In genomic region chr7:131753620-131754222, GRCh38 we compare ENCODE assay signal across 11 cellular contexts.
DNase-seq lines count a peak whose midpoint lies in the region; ATAC-seq and TF ChIP-seq lines count a peak whose summit lies in the region.
"Had no signal": no experiment of that assay in that cellular context is flagged by ENCODE, and none has a peak within 500 bp of the region (broad histone marks: within the 10 kb centered on the region; RNA-seq: fewer than 3 reads in every experiment).

No MANE protein-coding gene starts in this region.

- no peak overlapping the region for H3K27ac ChIP-seq in HEK293 (ENCODE audit: extremely low read depth, low read depth, low read length)

- no peak overlapping the region for H3K4me3 Mint-ChIP-seq in glutamatergic neuron (ENCODE audit: unreplicated experiment)
- H3K4me3 Mint-ChIP-seq in activated T-helper 17 cell treated with anti-CD3 and anti-CD28 coated beads, Interleukin-2, amount 50 U/mL, for 72 hours, result no peak overlapping the region
- H3K4me3 Mint-ChIP-seq: dendritic cell treated with granulocyte-macrophage colony-stimulating factor and Interleukin-4, amounts not matched to agents 40 ng/mL and 50 ng/mL, for 4 days had no signal

- peaks cover 5% of the 10 kb centered on the region for H3K27me3 Mint-ChIP-seq in glutamatergic neuron (ENCODE audit: unreplicated experiment)
- H3K27me3 Mint-ChIP-seq in activated T-helper 17 cell treated with anti-CD3 and anti-CD28 coated beads, Interleukin-2, amount 50 U/mL, for 72 hours, result peaks cover 8% of the 10 kb centered on the region

- POLR2A ChIA-PET in HEK293 (lab: Yijun Ruan, JAX), result no interaction called here

- CTCF ChIA-PET in HEK293 (lab: Yijun Ruan, JAX), result interaction anchor here (0.6 to 1.4 kb wide), 13 partner anchors 9 to 461 kb away, joined by 3 to 8 read pairs (median 3); no protein-coding TSS in a partner anchor

- peak; percentile 32 for DNase-seq in COLO829 (ENCODE audit: low spot score)
- DNase-seq in SHP77 treated with DMSO at 0.1 percent for 48 hours (lab: John Stamatoyannopoulos, UW), result peak; percentile 2
- DNase-seq in glutamatergic neuron, result peak; percentile 62
- DNase-seq in AG08396 (ENCODE audit: low spot score), result no peak
- DNase-seq in NCI-H226, result no peak
- DNase-seq: NCI-H1105 had no signal

- H3K9me3 Mint-ChIP-seq in glutamatergic neuron (ENCODE audit: unreplicated experiment), result peaks cover 2% of the 10 kb centered on the region
- no peaks in the 10 kb centered on the region for H3K9me3 Mint-ChIP-seq in activated T-helper 17 cell treated with anti-CD3 and anti-CD28 coated beads, Interleukin-2, amount 50 U/mL, for 72 hours
- H3K9me3 Mint-ChIP-seq: dendritic cell treated with granulocyte-macrophage colony-stimulating factor and Interleukin-4, amounts not matched to agents 40 ng/mL and 50 ng/mL, for 4 days had no signal

- H3K4me1 Mint-ChIP-seq in glutamatergic neuron (ENCODE audit: low read depth, unreplicated experiment), result no peaks in the 10 kb centered on the region
- H3K4me1 Mint-ChIP-seq in activated T-helper 17 cell treated with anti-CD3 and anti-CD28 coated beads, Interleukin-2, amount 50 U/mL, for 72 hours, result no peaks in the 10 kb centered on the region

- H3K27ac Mint-ChIP-seq in glutamatergic neuron (ENCODE audit: unreplicated experiment), result no peak overlapping the region
- H3K27ac Mint-ChIP-seq in activated T-helper 17 cell treated with anti-CD3 and anti-CD28 coated beads, Interleukin-2, amount 50 U/mL, for 72 hours, result no peak overlapping the region
- H3K27ac Mint-ChIP-seq: dendritic cell treated with granulocyte-macrophage colony-stimulating factor and Interleukin-4, amounts not matched to agents 40 ng/mL and 50 ng/mL, for 4 days had no signal

- no peaks in the 10 kb centered on the region for H3K4me1 ChIP-seq in HEK293 (ENCODE audit: control insufficient read depth, insufficient read depth, low read length)

- no peak for ATAC-seq in activated T-helper 17 cell treated with anti-CD3 and anti-CD28 coated beads, Interleukin-2, amount 50 U/mL, for 72 hours (replicated peaks)
- no peak for ATAC-seq in HG02981 (IDR thresholded peaks at IDR 0.05; ENCODE audit: unreplicated experiment)
- ATAC-seq: mucosa of descending colon had no signal

- no peaks in the 10 kb centered on the region for H3K36me3 Mint-ChIP-seq in glutamatergic neuron (ENCODE audit: unreplicated experiment)
- H3K36me3 Mint-ChIP-seq in activated T-helper 17 cell treated with anti-CD3 and anti-CD28 coated beads, Interleukin-2, amount 50 U/mL, for 72 hours (ENCODE audit: low read depth), result no peaks in the 10 kb centered on the region

- H3K9me3 ChIP-seq in HEK293 (ENCODE audit: control insufficient read depth, insufficient read depth, low read depth, low read length), result no peaks in the 10 kb centered on the region
- H3K9me3 ChIP-seq: mucosa of descending colon had no signal

- H3K36me3 ChIP-seq in HEK293 (ENCODE audit: control insufficient read depth in 2 of 2, insufficient read depth in 1 of 2, low read length in 2 of 2), result no peaks in the 10 kb centered on the region

- TF ChIP-seq CTCF in HEK293 (tag by site-specific recombination; IDR thresholded peaks at IDR 0.05) (peak; percentile 47; the same call in 1 of the 2 replicates), glutamatergic neuron (IDR thresholded peaks at IDR 0.05; ENCODE audit: partially characterized antibody, unreplicated experiment) (peak; percentile 26)

- H3K4me3 ChIP-seq in HEK293 (ENCODE audit: low read depth, low read length), result no peak overlapping the region
- H3K4me3 ChIP-seq: mucosa of descending colon had no signal

TF ChIP-seq in HEK293, 187 proteins besides CTCF, POLR2A, EP300 and RAD21:
- 0 out of 2 replicates have a peak, but pooled peaks have one; percentile 23 for TF ChIP-seq ZNF660 (tag by site-specific recombination; IDR thresholded peaks at IDR 0.05)
- no peak for TF ChIP-seq KLF9 (tag by site-specific recombination; IDR thresholded peaks at IDR 0.05; ENCODE audit: low read depth)
- TF ChIP-seq ZNF777 (tag by site-specific recombination; IDR thresholded peaks at IDR 0.05; ENCODE audit: borderline replicate concordance), result no peak
- peak; percentile 9; the same call in 1 of the 2 replicates for TF ChIP-seq ZNF654 (tag by site-specific recombination; IDR thresholded peaks at IDR 0.05; ENCODE audit: low read depth)
- TF ChIP-seq PRDM1 (tag by site-specific recombination; IDR thresholded peaks at IDR 0.05), result peak; percentile 77
- 0 out of 2 replicates have a peak, but pooled peaks have one; percentile 38 for TF ChIP-seq ZNF10 (tag by site-specific recombination; IDR thresholded peaks at IDR 0.05)
- TF ChIP-seq ZNF596 (tag by site-specific recombination; IDR thresholded peaks at IDR 0.05), result peak; percentile 37; the same call in 1 of the 2 replicates

Comparison
In these comparisons a context has a peak if more than half of its experiments do, and no peak if none do; other contexts are left out.
1. DNase-seq: peak in COLO829 (single experiment), SHP77 treated with DMSO at 0.1 percent for 48 hours (single experiment) and glutamatergic neuron (single experiment); none in AG08396 (single experiment) and NCI-H226 (single experiment).